Comparison of ENCODE assay signal across 1 cellular context in the genomic region with DNA sequence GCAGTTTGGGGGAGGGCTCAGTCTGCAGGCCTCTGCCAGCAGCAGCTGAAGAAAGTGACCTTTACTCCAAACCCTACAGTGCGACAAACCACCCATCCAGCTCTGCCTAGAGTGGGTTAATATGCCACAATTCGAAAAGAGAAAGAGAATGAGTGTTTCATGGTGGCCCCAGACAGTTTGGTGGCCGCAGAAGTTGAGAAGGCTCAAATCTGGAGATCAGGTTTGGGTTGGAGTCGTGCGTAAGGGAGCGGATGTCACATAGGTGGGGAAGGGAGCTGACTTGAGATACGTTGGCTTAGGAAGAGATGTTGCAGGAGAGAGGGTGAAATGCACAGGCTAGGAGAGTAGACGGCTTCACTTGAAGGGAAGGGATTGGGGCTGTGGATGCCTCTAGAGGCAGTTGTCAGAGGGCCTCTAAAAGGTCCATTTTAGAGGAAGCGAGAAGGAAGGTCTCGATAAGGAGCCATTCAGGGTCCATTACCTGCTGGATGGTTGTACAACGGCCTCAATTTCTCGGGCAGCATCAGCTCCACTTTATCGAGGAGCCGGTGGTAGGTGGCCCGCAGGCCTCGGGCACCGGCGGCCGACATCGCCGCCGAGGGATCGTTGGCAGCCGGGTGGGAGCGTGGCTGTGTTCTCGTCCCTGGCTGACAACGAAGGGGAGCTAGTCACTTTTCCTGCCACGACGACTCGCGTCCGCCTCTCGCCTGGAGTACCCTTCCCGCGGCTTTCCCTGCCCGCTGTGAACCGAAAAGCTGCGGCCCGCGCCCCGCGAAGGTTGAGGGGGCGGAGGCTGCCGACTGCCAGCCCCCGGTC.
TF ChIP-seq lines count a peak whose summit lies in the region.

No MANE protein-coding gene starts in this region.

TF ChIP-seq in HepG2, 621 proteins besides CTCF, POLR2A, EP300 and RAD21 (continues in another document):
- no peak for TF ChIP-seq RFX1 (IDR thresholded peaks at IDR 0.05)
- no peak for TF ChIP-seq CREB1 (IDR thresholded peaks at IDR 0.05)
- TF ChIP-seq CREB1 (CRISPR knock-in tag; IDR thresholded peaks at IDR 0.05) = no peak
- no peak for TF ChIP-seq ZNF891 (CRISPR knock-in tag; IDR thresholded peaks at IDR 0.05)
- TF ChIP-seq, protein P1, sequence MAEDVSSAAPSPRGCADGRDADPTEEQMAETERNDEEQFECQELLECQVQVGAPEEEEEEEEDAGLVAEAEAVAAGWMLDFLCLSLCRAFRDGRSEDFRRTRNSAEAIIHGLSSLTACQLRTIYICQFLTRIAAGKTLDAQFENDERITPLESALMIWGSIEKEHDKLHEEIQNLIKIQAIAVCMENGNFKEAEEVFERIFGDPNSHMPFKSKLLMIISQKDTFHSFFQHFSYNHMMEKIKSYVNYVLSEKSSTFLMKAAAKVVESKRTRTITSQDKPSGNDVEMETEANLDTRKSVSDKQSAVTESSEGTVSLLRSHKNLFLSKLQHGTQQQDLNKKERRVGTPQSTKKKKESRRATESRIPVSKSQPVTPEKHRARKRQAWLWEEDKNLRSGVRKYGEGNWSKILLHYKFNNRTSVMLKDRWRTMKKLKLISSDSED (CRISPR knock-in tag; IDR thresholded peaks at IDR 0.05) = no peak
- no peak for TF ChIP-seq TRIM24 (CRISPR knock-in tag; IDR thresholded peaks at IDR 0.05)
- no peak for TF ChIP-seq RCOR2 (CRISPR knock-in tag; IDR thresholded peaks at IDR 0.05)
- TF ChIP-seq RFX5 (IDR thresholded peaks at IDR 0.05; ENCODE audit: low read depth, low read length) = peak; percentile 25; the same call in 1 of the 2 replicates
- TF ChIP-seq THYN1 (CRISPR knock-in tag; IDR thresholded peaks at IDR 0.05; ENCODE audit: borderline replicate concordance, low read depth) = no peak
- TF ChIP-seq, protein P2, sequence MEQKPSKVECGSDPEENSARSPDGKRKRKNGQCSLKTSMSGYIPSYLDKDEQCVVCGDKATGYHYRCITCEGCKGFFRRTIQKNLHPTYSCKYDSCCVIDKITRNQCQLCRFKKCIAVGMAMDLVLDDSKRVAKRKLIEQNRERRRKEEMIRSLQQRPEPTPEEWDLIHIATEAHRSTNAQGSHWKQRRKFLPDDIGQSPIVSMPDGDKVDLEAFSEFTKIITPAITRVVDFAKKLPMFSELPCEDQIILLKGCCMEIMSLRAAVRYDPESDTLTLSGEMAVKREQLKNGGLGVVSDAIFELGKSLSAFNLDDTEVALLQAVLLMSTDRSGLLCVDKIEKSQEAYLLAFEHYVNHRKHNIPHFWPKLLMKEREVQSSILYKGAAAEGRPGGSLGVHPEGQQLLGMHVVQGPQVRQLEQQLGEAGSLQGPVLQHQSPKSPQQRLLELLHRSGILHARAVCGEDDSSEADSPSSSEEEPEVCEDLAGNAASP (CRISPR knock-in tag; IDR thresholded peaks at IDR 0.05; ENCODE audit: borderline replicate concordance) = no peak
- TF ChIP-seq ZNF605 (CRISPR knock-in tag; IDR thresholded peaks at IDR 0.05) = no peak
- no peak for TF ChIP-seq ZNF570 (CRISPR knock-in tag; IDR thresholded peaks at IDR 0.05; ENCODE audit: borderline replicate concordance)
- TF ChIP-seq ZNF33B (CRISPR knock-in tag; IDR thresholded peaks at IDR 0.05) = peak; percentile 40; the same call in 1 of the 2 replicates
- TF ChIP-seq, protein P3, sequence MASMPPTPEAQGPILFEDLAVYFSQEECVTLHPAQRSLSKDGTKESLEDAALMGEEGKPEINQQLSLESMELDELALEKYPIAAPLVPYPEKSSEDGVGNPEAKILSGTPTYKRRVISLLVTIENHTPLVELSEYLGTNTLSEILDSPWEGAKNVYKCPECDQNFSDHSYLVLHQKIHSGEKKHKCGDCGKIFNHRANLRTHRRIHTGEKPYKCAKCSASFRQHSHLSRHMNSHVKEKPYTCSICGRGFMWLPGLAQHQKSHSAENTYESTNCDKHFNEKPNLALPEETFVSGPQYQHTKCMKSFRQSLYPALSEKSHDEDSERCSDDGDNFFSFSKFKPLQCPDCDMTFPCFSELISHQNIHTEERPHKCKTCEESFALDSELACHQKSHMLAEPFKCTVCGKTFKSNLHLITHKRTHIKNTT (CRISPR knock-in tag; IDR thresholded peaks at IDR 0.05) = no peak
- no peak; the same call in 1 of the 2 replicates for TF ChIP-seq ZNF747 (CRISPR knock-in tag; IDR thresholded peaks at IDR 0.05; ENCODE audit: borderline replicate concordance)
- TF ChIP-seq ZNF510 (CRISPR knock-in tag; IDR thresholded peaks at IDR 0.05; ENCODE audit: low read depth) = no peak
- no peak for TF ChIP-seq AHR (CRISPR knock-in tag; IDR thresholded peaks at IDR 0.05)
- no peak; the same call in 1 of the 2 replicates for TF ChIP-seq SOX5 (CRISPR knock-in tag; IDR thresholded peaks at IDR 0.05; ENCODE audit: borderline replicate concordance)
- TF ChIP-seq, protein P4, sequence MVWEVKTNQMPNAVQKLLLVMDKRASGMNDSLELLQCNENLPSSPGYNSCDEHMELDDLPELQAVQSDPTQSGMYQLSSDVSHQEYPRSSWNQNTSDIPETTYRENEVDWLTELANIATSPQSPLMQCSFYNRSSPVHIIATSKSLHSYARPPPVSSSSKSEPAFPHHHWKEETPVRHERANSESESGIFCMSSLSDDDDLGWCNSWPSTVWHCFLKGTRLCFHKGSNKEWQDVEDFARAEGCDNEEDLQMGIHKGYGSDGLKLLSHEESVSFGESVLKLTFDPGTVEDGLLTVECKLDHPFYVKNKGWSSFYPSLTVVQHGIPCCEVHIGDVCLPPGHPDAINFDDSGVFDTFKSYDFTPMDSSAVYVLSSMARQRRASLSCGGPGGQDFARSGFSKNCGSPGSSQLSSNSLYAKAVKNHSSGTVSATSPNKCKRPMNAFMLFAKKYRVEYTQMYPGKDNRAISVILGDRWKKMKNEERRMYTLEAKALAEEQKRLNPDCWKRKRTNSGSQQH (CRISPR knock-in tag; IDR thresholded peaks at IDR 0.05; ENCODE audit: low read depth) = no peak
- no peak for TF ChIP-seq TEAD2 (CRISPR knock-in tag; IDR thresholded peaks at IDR 0.05)
- TF ChIP-seq, protein P5, sequence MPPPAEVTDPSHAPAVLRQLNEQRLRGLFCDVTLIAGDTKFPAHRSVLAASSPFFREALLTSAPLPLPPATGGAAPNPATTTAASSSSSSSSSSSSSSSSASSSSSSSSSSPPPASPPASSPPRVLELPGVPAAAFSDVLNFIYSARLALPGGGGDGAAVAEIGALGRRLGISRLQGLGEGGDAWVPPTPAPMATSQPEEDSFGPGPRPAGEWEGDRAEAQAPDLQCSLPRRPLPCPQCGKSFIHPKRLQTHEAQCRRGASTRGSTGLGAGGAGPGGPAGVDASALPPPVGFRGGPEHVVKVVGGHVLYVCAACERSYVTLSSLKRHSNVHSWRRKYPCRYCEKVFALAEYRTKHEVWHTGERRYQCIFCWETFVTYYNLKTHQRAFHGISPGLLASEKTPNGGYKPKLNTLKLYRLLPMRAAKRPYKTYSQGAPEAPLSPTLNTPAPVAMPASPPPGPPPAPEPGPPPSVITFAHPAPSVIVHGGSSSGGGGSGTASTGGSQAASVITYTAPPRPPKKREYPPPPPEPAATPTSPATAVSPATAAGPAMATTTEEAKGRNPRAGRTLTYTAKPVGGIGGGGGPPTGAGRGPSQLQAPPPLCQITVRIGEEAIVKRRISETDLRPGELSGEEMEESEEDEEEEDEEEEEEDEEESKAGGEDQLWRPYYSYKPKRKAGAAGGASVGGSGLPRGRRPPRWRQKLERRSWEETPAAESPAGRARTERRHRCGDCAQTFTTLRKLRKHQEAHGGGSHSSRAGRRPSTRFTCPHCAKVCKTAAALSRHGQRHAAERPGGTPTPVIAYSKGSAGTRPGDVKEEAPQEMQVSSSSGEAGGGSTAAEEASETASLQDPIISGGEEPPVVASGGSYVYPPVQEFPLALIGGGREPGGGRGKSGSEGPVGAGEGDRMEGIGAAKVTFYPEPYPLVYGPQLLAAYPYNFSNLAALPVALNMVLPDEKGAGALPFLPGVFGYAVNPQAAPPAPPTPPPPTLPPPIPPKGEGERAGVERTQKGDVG (CRISPR knock-in tag; IDR thresholded peaks at IDR 0.05; ENCODE audit: borderline replicate concordance) = peak; percentile 70; the same call in 1 of the 2 replicates
- TF ChIP-seq GATAD1 (CRISPR knock-in tag; IDR thresholded peaks at IDR 0.05) = no peak
- no peak; the same call in 1 of the 2 replicates for TF ChIP-seq ZNF205 (CRISPR knock-in tag; IDR thresholded peaks at IDR 0.05)
- TF ChIP-seq, protein P6, sequence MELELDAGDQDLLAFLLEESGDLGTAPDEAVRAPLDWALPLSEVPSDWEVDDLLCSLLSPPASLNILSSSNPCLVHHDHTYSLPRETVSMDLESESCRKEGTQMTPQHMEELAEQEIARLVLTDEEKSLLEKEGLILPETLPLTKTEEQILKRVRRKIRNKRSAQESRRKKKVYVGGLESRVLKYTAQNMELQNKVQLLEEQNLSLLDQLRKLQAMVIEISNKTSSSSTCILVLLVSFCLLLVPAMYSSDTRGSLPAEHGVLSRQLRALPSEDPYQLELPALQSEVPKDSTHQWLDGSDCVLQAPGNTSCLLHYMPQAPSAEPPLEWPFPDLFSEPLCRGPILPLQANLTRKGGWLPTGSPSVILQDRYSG (CRISPR knock-in tag; IDR thresholded peaks at IDR 0.05) = no peak
- no peak for TF ChIP-seq ELF3 (CRISPR knock-in tag; IDR thresholded peaks at IDR 0.05)
- TF ChIP-seq STAG1 (CRISPR knock-in tag; IDR thresholded peaks at IDR 0.05) = no peak
- no peak for TF ChIP-seq GABPB1 (CRISPR knock-in tag; IDR thresholded peaks at IDR 0.05)
- TF ChIP-seq, protein P7, sequence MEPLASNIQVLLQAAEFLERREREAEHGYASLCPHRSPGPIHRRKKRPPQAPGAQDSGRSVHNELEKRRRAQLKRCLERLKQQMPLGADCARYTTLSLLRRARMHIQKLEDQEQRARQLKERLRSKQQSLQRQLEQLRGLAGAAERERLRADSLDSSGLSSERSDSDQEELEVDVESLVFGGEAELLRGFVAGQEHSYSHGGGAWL (CRISPR knock-in tag; IDR thresholded peaks at IDR 0.05) = peak; percentile 20; the same call in 1 of the 2 replicates
- no peak for TF ChIP-seq ZNF773 (CRISPR knock-in tag; IDR thresholded peaks at IDR 0.05; ENCODE audit: borderline replicate concordance)
- TF ChIP-seq ZMYM2 (CRISPR knock-in tag; IDR thresholded peaks at IDR 0.05) = no peak
- 0 out of 2 replicates have a peak, but pooled peaks have one; percentile 28 for TF ChIP-seq NRL (CRISPR knock-in tag; IDR thresholded peaks at IDR 0.05; ENCODE audit: borderline replicate concordance)
- TF ChIP-seq, protein P8, sequence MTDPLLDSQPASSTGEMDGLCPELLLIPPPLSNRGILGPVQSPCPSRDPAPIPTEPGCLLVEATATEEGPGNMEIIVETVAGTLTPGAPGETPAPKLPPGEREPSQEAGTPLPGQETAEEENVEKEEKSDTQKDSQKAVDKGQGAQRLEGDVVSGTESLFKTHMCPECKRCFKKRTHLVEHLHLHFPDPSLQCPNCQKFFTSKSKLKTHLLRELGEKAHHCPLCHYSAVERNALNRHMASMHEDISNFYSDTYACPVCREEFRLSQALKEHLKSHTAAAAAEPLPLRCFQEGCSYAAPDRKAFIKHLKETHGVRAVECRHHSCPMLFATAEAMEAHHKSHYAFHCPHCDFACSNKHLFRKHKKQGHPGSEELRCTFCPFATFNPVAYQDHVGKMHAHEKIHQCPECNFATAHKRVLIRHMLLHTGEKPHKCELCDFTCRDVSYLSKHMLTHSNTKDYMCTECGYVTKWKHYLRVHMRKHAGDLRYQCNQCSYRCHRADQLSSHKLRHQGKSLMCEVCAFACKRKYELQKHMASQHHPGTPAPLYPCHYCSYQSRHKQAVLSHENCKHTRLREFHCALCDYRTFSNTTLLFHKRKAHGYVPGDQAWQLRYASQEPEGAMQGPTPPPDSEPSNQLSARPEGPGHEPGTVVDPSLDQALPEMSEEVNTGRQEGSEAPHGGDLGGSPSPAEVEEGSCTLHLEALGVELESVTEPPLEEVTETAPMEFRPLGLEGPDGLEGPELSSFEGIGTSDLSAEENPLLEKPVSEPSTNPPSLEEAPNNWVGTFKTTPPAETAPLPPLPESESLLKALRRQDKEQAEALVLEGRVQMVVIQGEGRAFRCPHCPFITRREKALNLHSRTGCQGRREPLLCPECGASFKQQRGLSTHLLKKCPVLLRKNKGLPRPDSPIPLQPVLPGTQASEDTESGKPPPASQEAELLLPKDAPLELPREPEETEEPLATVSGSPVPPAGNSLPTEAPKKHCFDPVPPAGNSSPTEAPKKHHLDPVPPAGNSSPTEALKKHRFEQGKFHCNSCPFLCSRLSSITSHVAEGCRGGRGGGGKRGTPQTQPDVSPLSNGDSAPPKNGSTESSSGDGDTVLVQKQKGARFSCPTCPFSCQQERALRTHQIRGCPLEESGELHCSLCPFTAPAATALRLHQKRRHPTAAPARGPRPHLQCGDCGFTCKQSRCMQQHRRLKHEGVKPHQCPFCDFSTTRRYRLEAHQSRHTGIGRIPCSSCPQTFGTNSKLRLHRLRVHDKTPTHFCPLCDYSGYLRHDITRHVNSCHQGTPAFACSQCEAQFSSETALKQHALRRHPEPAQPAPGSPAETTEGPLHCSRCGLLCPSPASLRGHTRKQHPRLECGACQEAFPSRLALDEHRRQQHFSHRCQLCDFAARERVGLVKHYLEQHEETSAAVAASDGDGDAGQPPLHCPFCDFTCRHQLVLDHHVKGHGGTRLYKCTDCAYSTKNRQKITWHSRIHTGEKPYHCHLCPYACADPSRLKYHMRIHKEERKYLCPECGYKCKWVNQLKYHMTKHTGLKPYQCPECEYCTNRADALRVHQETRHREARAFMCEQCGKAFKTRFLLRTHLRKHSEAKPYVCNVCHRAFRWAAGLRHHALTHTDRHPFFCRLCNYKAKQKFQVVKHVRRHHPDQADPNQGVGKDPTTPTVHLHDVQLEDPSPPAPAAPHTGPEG (CRISPR knock-in tag; IDR thresholded peaks at IDR 0.05) = no peak; the same call in 1 of the 2 replicates
- TF ChIP-seq GTF2F1 (IDR thresholded peaks at IDR 0.05; ENCODE audit: low read length) = no peak; the same call in 1 of the 2 replicates
- TF ChIP-seq ZKSCAN8 (CRISPR knock-in tag; IDR thresholded peaks at IDR 0.05; ENCODE audit: borderline replicate concordance) = 0 out of 2 replicates have a peak, but pooled peaks have one; percentile 15
- TF ChIP-seq ZNF292 (CRISPR knock-in tag; IDR thresholded peaks at IDR 0.05; ENCODE audit: borderline replicate concordance, low read depth) = peak; percentile 69
- no peak for TF ChIP-seq MAFF (IDR thresholded peaks at IDR 0.05; ENCODE audit: low read depth, low read length)
- TF ChIP-seq MAF1 (CRISPR knock-in tag; IDR thresholded peaks at IDR 0.05; ENCODE audit: borderline replicate concordance) = 0 out of 2 replicates have a peak, but pooled peaks have one; percentile 29
- TF ChIP-seq DPF2 (CRISPR knock-in tag; IDR thresholded peaks at IDR 0.05; ENCODE audit: borderline replicate concordance, low read depth) = no peak
- TF ChIP-seq, protein P9, sequence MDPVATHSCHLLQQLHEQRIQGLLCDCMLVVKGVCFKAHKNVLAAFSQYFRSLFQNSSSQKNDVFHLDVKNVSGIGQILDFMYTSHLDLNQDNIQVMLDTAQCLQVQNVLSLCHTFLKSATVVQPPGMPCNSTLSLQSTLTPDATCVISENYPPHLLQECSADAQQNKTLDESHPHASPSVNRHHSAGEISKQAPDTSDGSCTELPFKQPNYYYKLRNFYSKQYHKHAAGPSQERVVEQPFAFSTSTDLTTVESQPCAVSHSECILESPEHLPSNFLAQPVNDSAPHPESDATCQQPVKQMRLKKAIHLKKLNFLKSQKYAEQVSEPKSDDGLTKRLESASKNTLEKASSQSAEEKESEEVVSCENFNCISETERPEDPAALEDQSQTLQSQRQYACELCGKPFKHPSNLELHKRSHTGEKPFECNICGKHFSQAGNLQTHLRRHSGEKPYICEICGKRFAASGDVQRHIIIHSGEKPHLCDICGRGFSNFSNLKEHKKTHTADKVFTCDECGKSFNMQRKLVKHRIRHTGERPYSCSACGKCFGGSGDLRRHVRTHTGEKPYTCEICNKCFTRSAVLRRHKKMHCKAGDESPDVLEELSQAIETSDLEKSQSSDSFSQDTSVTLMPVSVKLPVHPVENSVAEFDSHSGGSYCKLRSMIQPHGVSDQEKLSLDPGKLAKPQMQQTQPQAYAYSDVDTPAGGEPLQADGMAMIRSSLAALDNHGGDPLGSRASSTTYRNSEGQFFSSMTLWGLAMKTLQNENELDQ (CRISPR knock-in tag; IDR thresholded peaks at IDR 0.05; ENCODE audit: borderline replicate concordance) = no peak
- no peak for TF ChIP-seq ZNF549 (CRISPR knock-in tag; IDR thresholded peaks at IDR 0.05)
- no peak for TF ChIP-seq ZNF431 (CRISPR knock-in tag; IDR thresholded peaks at IDR 0.05; ENCODE audit: borderline replicate concordance, low read depth)
- no peak for TF ChIP-seq XRCC5 (optimal IDR thresholded peaks at IDR 0.05; ENCODE audit: low read length)
